In the genomic region with DNA sequence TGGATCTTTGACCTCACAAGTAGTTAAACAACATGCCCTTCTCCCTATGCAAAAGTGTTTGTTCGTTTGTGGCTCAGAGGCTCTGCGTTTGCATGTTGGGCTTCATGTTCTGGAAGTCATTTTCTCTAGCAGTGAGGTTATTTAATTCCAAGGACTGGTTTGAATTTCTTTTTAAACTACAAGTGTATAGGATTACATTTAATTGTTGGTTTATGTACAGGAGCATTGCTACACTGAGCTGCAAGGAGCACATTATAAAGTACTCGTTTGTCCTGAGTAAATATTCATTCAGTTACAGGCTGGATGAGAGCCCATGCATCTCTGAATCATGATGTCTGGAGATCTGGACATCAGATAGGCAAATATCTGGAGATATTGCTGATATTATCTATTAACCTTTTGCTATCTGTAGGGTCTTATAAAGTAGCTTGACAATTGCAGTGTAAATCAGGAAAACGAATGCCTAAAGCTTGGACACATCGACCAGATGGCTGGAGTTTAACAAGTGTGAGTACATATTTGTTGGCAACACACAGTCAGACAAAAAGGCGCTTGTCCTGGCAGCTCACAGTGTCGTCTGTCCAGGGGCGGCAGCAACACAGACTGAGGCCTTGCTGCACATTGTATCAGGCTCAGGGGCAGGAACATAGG, we compare ENCODE assay signal across 9 cellular contexts.
DNase-seq lines count a peak whose midpoint lies in the region; ATAC-seq, FAIRE-seq and TF ChIP-seq lines count a peak whose summit lies in the region.
"Had no signal": no experiment of that assay in that cellular context is flagged by ENCODE, and none has a peak within 500 bp of the region (broad histone marks: within the 10 kb centered on the region; RNA-seq: fewer than 3 reads in every experiment).

No MANE protein-coding gene starts in this region.

- BruUV-seq in Panc1 (replicated peaks; lab: Mats Ljungman, UMichigan): no TSS peak

- intact Hi-C loops in Panc1 (cut with micrococcal nuclease; ENCODE audit: unreplicated experiment): no loop called here

- ATAC-seq in Panc1 (peak; percentile 90), GM21786 (IDR thresholded peaks at IDR 0.05; ENCODE audit: unreplicated experiment) (no peak), HG02885 (IDR thresholded peaks at IDR 0.05; ENCODE audit: poor library complexity, unreplicated experiment) (no peak)

- DNase-seq in H54 (ENCODE audit: insufficient read length, low spot score) (no peak), Panc1 (ENCODE audit: low read depth, low spot score) (peak; percentile 80), globus pallidus (ENCODE audit: low spot score) (peak; percentile 60), NCI-H345 treated with DMSO at 0.1 percent for 48 hours (lab: John Stamatoyannopoulos, UW; ENCODE audit: unreplicated experiment) (no peak)
- DNase-seq: activated B cell treated with CpG ODN at 0.5 μM for 24 hours had no signal

- in situ Hi-C loops in Panc1 (cut with HindIII; ENCODE audit: low pct_unique_long_range_greater_than_20kb, low sequenced_read_pairs): no loop called here

- peak; percentile 66 for FAIRE-seq in H54 (lab: Jason Lieb, UNC)
- FAIRE-seq: islet of Langerhans had no signal

- POLR2A ChIA-PET in Panc1 (lab: Charles Lee): no interaction called here

- CTCF ChIA-PET in Panc1 (lab: Charles Lee): no interaction called here

- H3K27me3 ChIP-seq in Panc1 (ENCODE audit: control insufficient read depth, insufficient read depth, low read length) (no peaks in the 10 kb centered on the region), stomach smooth muscle (ENCODE audit: control insufficient read depth in 1 of 2, insufficient read depth in 2 of 2, low read length in 2 of 2) (no peaks in the 10 kb centered on the region)

- TF ChIP-seq CTCF in Panc1 (IDR thresholded peaks at IDR 0.05): no peak

- peaks cover 14% of the 10 kb centered on the region for H3K4me1 ChIP-seq in Panc1 (ENCODE audit: control insufficient read depth, insufficient read depth, low read length)
- H3K4me1 ChIP-seq in stomach smooth muscle (ENCODE audit: control insufficient read depth, insufficient read depth, low read length): peaks cover 7% of the 10 kb centered on the region

- peak overlapping the region; percentile 80 for H3K27ac ChIP-seq in Panc1 (ENCODE audit: low read length)
- H3K27ac ChIP-seq in stomach smooth muscle (ENCODE audit: low read length): peak overlapping the region; percentile 20

- H3K9ac ChIP-seq in stomach smooth muscle (ENCODE audit: low read length in 2 of 2): no peak overlapping the region

- TF ChIP-seq POLR2A in H54 (IDR thresholded peaks at IDR 0.05; ENCODE audit: low read depth, low read length): no peak

- H3K36me3 ChIP-seq in Panc1 (ENCODE audit: control insufficient read depth, insufficient read depth, low read length) (no peaks in the 10 kb centered on the region), stomach smooth muscle (ENCODE audit: control insufficient read depth in 2 of 2, insufficient read depth in 2 of 2, low read length in 2 of 2) (no peaks in the 10 kb centered on the region)

- H3K9me3 ChIP-seq in Panc1 (ENCODE audit: control insufficient read depth, insufficient read depth, low read depth, low read length): no peaks in the 10 kb centered on the region
- H3K9me3 ChIP-seq in stomach smooth muscle (ENCODE audit: control insufficient read depth in 2 of 2, low read length in 2 of 2): no peaks in the 10 kb centered on the region

- H3K4me3 ChIP-seq in Panc1 (ENCODE audit: low read depth in 2 of 2, low read length in 2 of 2): no peak overlapping the region
- H3K4me3 ChIP-seq in stomach smooth muscle (ENCODE audit: low read length in 2 of 2): no peak overlapping the region

Comparison
In these comparisons a context has a peak if more than half of its experiments do, and no peak if none do; other contexts are left out.
1. DNase-seq: peak in Panc1 (single experiment) and globus pallidus (single experiment); none in H54 (single experiment) and NCI-H345 treated with DMSO at 0.1 percent for 48 hours (single experiment).